ENCODE assay signal across 25 cellular contexts in the genomic region with DNA sequence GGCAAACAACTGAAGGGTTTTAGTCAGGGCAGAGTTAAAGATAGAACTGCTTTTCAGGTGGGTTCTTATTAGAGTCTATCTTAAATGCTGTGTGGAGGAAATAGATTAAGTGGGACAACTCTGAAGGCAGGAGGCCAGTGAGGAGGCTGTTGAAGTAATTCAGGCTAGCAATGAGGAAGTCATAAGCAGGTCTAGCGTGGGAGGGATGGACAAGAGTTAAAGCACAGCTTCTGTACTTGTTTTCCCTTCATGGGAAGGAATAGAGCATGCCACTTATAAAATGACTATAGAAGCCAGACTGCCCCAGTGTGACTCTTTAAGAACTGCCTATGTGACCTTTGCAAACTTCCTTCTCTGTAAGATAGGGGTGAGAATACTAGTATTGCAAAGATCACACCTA.
"Had no signal": no experiment of that assay in that cellular context is flagged by ENCODE, and none has a peak within 500 bp of the region (broad histone marks: within the 10 kb centered on the region; RNA-seq: fewer than 3 reads in every experiment).

No MANE protein-coding gene starts in this region.

- DNase-seq: effector CD8-positive, alpha-beta T cell; endodermal cell; foreskin fibroblast; gastrocnemius medialis; head of caudate nucleus; left cardiac atrium; left lung; mesenchymal stem cell; naive thymus-derived CD4-positive, alpha-beta T cell; occipital lobe; ovary; posterior cingulate gyrus; psoas muscle; right cardiac atrium; sigmoid colon; stimulated activated CD4-positive, alpha-beta T cell treated with anti-CD3 and anti-CD28 coated beads, Interleukin-2, amount 100 ng/mL, for 24 hours; stimulated activated CD4-positive, alpha-beta T cell treated with anti-CD3 and anti-CD28 coated beads, Interleukin-4, amount 100 ng/mL, for 24 hours; stimulated activated naive CD4-positive, alpha-beta T cell treated with Interleukin-2 at 50 U/mL for 16 hours; stomach; thyroid gland; trophoblast cell had no signal

- H3K27ac ChIP-seq: epithelial cell of prostate, gastrocnemius medialis, left lung, ovary, psoas muscle, sigmoid colon, stomach, thyroid gland, vagina had no signal

- H3K36me3 ChIP-seq: gastrocnemius medialis, left lung, ovary, sigmoid colon, stomach, thyroid gland, vagina had no signal

- ATAC-seq: esophagus mucosa; gastrocnemius medialis; left cardiac atrium; left lung; naive thymus-derived CD4-positive, alpha-beta T cell; psoas muscle; right cardiac atrium; stimulated activated effector memory CD8-positive, alpha-beta T cell treated with anti-CD3 and anti-CD28 coated beads, Interleukin-12 subunit alpha, Interleukin-12 subunit beta, amount 100 ng/mL, for 72 hours had no signal

- H3K4me3 ChIP-seq: gastrocnemius medialis, left lung, ovary, psoas muscle, sigmoid colon, stomach, thyroid gland, vagina had no signal

- H3K9me3 ChIP-seq: gastrocnemius medialis, left lung, ovary, psoas muscle, sigmoid colon, stomach, thyroid gland, vagina had no signal

- H3K4me1 ChIP-seq: gastrocnemius medialis, left lung, psoas muscle, stomach, thyroid gland, vagina had no signal

- H3K27me3 ChIP-seq: gastrocnemius medialis, left lung, ovary, sigmoid colon, stomach, thyroid gland, vagina had no signal
